ENCODE assay signal across 18 cellular contexts in the genomic region with DNA sequence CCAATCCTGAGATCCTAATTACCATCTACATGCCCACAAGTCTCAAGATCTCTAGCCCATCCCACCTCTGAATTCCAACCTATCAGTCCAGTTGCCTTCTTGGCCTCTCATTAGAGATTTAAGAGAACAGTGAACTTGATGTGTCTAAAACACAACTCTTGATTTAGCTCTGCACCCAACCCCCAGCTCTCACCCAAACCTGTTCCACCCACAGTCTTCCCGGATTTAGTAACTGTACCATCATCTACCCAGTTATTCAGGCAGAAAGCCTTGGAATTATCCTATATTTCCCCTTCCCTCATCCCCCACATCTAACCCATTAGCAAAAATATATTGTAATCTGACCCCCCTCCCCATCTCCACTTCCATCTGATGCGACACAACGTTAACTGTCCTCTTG. TPM values are rescaled to one million over a fixed set of nuclear protein-coding genes. Genes with fewer than 3 reads are reported as not detected.
A peak's percentile ranks its signal among the peaks of the same experiment; 100 is the strongest.
DNase-seq lines count a peak whose midpoint lies in the region; ATAC-seq and TF ChIP-seq lines count a peak whose summit lies in the region.
"Had no signal": no experiment of that assay in that cellular context is flagged by ENCODE, and none has a peak within 500 bp of the region (broad histone marks: within the 10 kb centered on the region; RNA-seq: fewer than 3 reads in every experiment).

No MANE protein-coding gene starts in this region.

- no peak for TF ChIP-seq CTCF in endothelial cell (IDR thresholded peaks at IDR 0.05; ENCODE audit: unreplicated experiment)

- ATAC-seq in T-helper 17 cell: no peak
- no peak for ATAC-seq in HG03469 (IDR thresholded peaks at IDR 0.05; ENCODE audit: unreplicated experiment)

- peaks cover 22% of the 10 kb centered on the region for H3K4me1 Mint-ChIP-seq in T-helper 17 cell
- peaks cover 20% of the 10 kb centered on the region for H3K4me1 Mint-ChIP-seq in endothelial cell (ENCODE audit: unreplicated experiment)
- peaks cover 11% of the 10 kb centered on the region for H3K4me1 Mint-ChIP-seq in activated naive CD8-positive, alpha-beta T cell treated with anti-CD3 and anti-CD28 coated beads for 36 hours

- peak overlapping the region; percentile 48 for H3K27ac ChIP-seq in caudate nucleus (ENCODE audit: low read depth, low read length)
- peak overlapping the region; percentile 38 for H3K27ac ChIP-seq in temporal lobe (ENCODE audit: low read depth, low read length)
- H3K27ac ChIP-seq: BLaER1 treated with 17β-estradiol and CSF1 and Interleukin-3, amounts not matched to agents 10 nM and 100 nM; GM23248 had no signal

- H3K36me3 Mint-ChIP-seq in T-helper 17 cell (ENCODE audit: low read depth): no peaks in the 10 kb centered on the region
- H3K36me3 Mint-ChIP-seq in endothelial cell (ENCODE audit: low read depth, unreplicated experiment): peaks cover 4% of the 10 kb centered on the region
- H3K36me3 Mint-ChIP-seq in activated naive CD8-positive, alpha-beta T cell treated with anti-CD3 and anti-CD28 coated beads for 36 hours: no peaks in the 10 kb centered on the region
- H3K36me3 Mint-ChIP-seq: CD4-positive, CD25-positive, alpha-beta regulatory T cell; CD8-positive, alpha-beta memory T cell had no signal

- H3K9me3 Mint-ChIP-seq in endothelial cell (ENCODE audit: unreplicated experiment): no peaks in the 10 kb centered on the region
- H3K9me3 Mint-ChIP-seq in activated naive CD8-positive, alpha-beta T cell treated with anti-CD3 and anti-CD28 coated beads for 36 hours: no peaks in the 10 kb centered on the region
- H3K9me3 Mint-ChIP-seq: CD4-positive, CD25-positive, alpha-beta regulatory T cell; CD8-positive, alpha-beta memory T cell had no signal

- H3K4me3 Mint-ChIP-seq in T-helper 17 cell: no peak overlapping the region
- H3K4me3 Mint-ChIP-seq in endothelial cell (ENCODE audit: unreplicated experiment): peak overlapping the region; percentile 1
- no peak overlapping the region for H3K4me3 Mint-ChIP-seq in activated naive CD8-positive, alpha-beta T cell treated with anti-CD3 and anti-CD28 coated beads for 36 hours
- H3K4me3 Mint-ChIP-seq: B cell; CD4-positive, CD25-positive, alpha-beta regulatory T cell; CD8-positive, alpha-beta memory T cell had no signal

- peaks cover 13% of the 10 kb centered on the region for H3K27me3 Mint-ChIP-seq in T-helper 17 cell
- peaks cover 2% of the 10 kb centered on the region for H3K27me3 Mint-ChIP-seq in endothelial cell (ENCODE audit: unreplicated experiment)
- H3K27me3 Mint-ChIP-seq in activated naive CD8-positive, alpha-beta T cell treated with anti-CD3 and anti-CD28 coated beads for 36 hours: peaks cover 11% of the 10 kb centered on the region

- peak overlapping the region; percentile 45 for H3K27ac Mint-ChIP-seq in T-helper 17 cell
- H3K27ac Mint-ChIP-seq in endothelial cell (ENCODE audit: unreplicated experiment): peak overlapping the region; percentile 15
- no peak overlapping the region for H3K27ac Mint-ChIP-seq in activated naive CD8-positive, alpha-beta T cell treated with anti-CD3 and anti-CD28 coated beads for 36 hours
- H3K27ac Mint-ChIP-seq: B cell; CD4-positive, CD25-positive, alpha-beta regulatory T cell; CD8-positive, alpha-beta memory T cell had no signal

- DNase-seq in T-helper 17 cell: no peak
- peak in 17 of 61 donors; percentile 8 to 77 (median 25) for DNase-seq in caudate nucleus (lab: John Stamatoyannopoulos, UW)
- no peak for DNase-seq in endothelial cell (ENCODE audit: low spot score)
- no peak for DNase-seq in NCI-H2107 treated with DMSO at 0.1 percent for 48 hours (lab: John Stamatoyannopoulos, UW; ENCODE audit: unreplicated experiment)
- no peak for DNase-seq in activated naive CD8-positive, alpha-beta T cell treated with anti-CD3 and anti-CD28 coated beads for 36 hours
- DNase-seq: CD4-positive, CD25-positive, alpha-beta regulatory T cell; CD8-positive, alpha-beta memory T cell; COR-L47; DMS 273 treated with DMSO at 0.1 percent for 48 hours; DMS53; DND-41; EL; GM23248 had no signal

- H3K9me3 ChIP-seq in T-helper 17 cell (ENCODE audit: control insufficient read depth, low read length, poor library complexity, severe bottlenecking): no peaks in the 10 kb centered on the region
- H3K9me3 ChIP-seq: BLaER1 treated with 17β-estradiol and CSF1 and Interleukin-3, amounts not matched to agents 10 nM and 100 nM; HAP-1 had no signal

RNA-seq across cellular contexts. Expression of a gene that starts 24.0 kb away (rescaled TPM):
- total RNA-seq in T-helper 17 cell: 100 to 1,000 TPM in 1 of 2 donors, 10 to 100 TPM in 1; 84.2 to 114 TPM
- 285 TPM for total RNA-seq in endothelial cell (ENCODE audit: unreplicated experiment)
- 175 TPM for total RNA-seq in temporal lobe
- 100 to 1,000 TPM; 173 to 177 TPM for total RNA-seq in activated naive CD8-positive, alpha-beta T cell treated with anti-CD3 and anti-CD28 coated beads for 36 hours
